13 cellular contexts compared by ENCODE assay signal in genomic region chr5:150303070-150303595, GRCh38. TPM values are rescaled to one million over a fixed set of nuclear protein-coding genes. Genes with fewer than 3 reads are reported as not detected.
DNase-seq lines count a peak whose midpoint lies in the region; TF ChIP-seq lines count a peak whose summit lies in the region.
"Had no signal": no experiment of that assay in that cellular context is flagged by ENCODE, and none has a peak within 500 bp of the region (broad histone marks: within the 10 kb centered on the region; RNA-seq: fewer than 3 reads in every experiment).

No MANE protein-coding gene starts in this region.

- 9% methylated on average over 16 of the region's 16 CpGs for WGBS in HUES64
- 28 to 33% methylated on average over 16 of the region's 16 CpGs for WGBS in lower leg skin, 2 donors
- WGBS in prostate gland = 9% methylated on average over 16 of the region's 16 CpGs

- H3K9me3 ChIP-seq in HUES64 (ENCODE audit: insufficient read depth, low read depth, low read length) = no peaks in the 10 kb centered on the region
- no peaks in the 10 kb centered on the region for H3K9me3 ChIP-seq in tibial artery
- no peaks in the 10 kb centered on the region for H3K9me3 ChIP-seq in prostate gland

- TF ChIP-seq POLR2A in lower leg skin (IDR thresholded peaks at IDR 0.05) = no peak
- TF ChIP-seq POLR2A in prostate gland (IDR thresholded peaks at IDR 0.05) = no peak

- H3K27ac ChIP-seq in HUES64 (ENCODE audit: low read depth, low read length) (no peak overlapping the region), dorsolateral prefrontal cortex (peak overlapping the region in 26 of 59 donors; percentile 1 to 78 (median 56)), tibial artery (no peak overlapping the region), prostate gland (peak overlapping the region in 1 of 2 donors; percentile 60)

- no peak for TF ChIP-seq CTCF in dorsolateral prefrontal cortex (IDR thresholded peaks at IDR 0.05 in 54 of 56, conservative IDR thresholded peaks at IDR 0.05 in 2 of 56; ENCODE audit: low read depth in 1 of 56, partially characterized antibody in 56 of 56)
- no peak for TF ChIP-seq CTCF in tibial artery (IDR thresholded peaks at IDR 0.05)
- TF ChIP-seq CTCF in lower leg skin (IDR thresholded peaks at IDR 0.05) = no peak
- TF ChIP-seq CTCF in prostate gland (IDR thresholded peaks at IDR 0.05) = no peak

- H3K4me1 ChIP-seq in HUES64 (ENCODE audit: insufficient read depth, low read length) (peaks cover 41% of the 10 kb centered on the region), tibial artery (peaks cover 0 to 17% (median 14%) of the 10 kb centered on the region in 4 donors), prostate gland (replicated peaks) (peaks cover 6% of the 10 kb centered on the region)

- H3K36me3 ChIP-seq in HUES64 (ENCODE audit: insufficient read depth, low read length) (no peaks in the 10 kb centered on the region), tibial artery (no peaks in the 10 kb centered on the region), prostate gland (no peaks in the 10 kb centered on the region)

- peak overlapping the region; percentile 68 for H3K4me3 ChIP-seq in HUES64 (ENCODE audit: low read length)
- peak overlapping the region in 37 of 59 donors; percentile 7 to 51 (median 37) for H3K4me3 ChIP-seq in dorsolateral prefrontal cortex
- peak overlapping the region; percentile 44 to 48 for H3K4me3 ChIP-seq in tibial artery
- no peak overlapping the region for H3K4me3 ChIP-seq in lower leg skin (ENCODE audit: low read depth, poor library complexity, severe bottlenecking)
- no peak overlapping the region for H3K4me3 ChIP-seq in prostate gland

- no peak for DNase-seq in dorsolateral prefrontal cortex
- DNase-seq in mesenteric fat pad (ENCODE audit: low spot score) = peak; percentile 67
- DNase-seq in tibial artery = no peak
- DNase-seq in NCI-H526 treated with DMSO at 0.1 percent for 48 hours (lab: John Stamatoyannopoulos, UW) = no peak
- DNase-seq in NOMO-1 treated with DMSO at 0.1 percent for 48 hours (lab: John Stamatoyannopoulos, UW; ENCODE audit: unreplicated experiment) = no peak
- DNase-seq in lower leg skin (ENCODE audit: low spot score in 2 of 2) = no peak
- no peak for DNase-seq in prostate gland (ENCODE audit: low spot score)
- DNase-seq: activated CD4-positive, alpha-beta T cell treated with anti-CD3 and anti-CD28 coated beads for 36 hours; effector memory CD4-positive, alpha-beta T cell; Kasumi-1; SIG-M5 had no signal

- intact Hi-C loops in dorsolateral prefrontal cortex (cut with DNase I) (loop anchor here in 1 of 2 donors (5.0 kb wide), 1 partner anchor 44 kb away; no protein-coding TSS in a partner anchor), tibial artery (cut with DNase I; ENCODE audit: low total_unique reads) (no loop called here), lower leg skin (cut with DNase I; ENCODE audit: low total_unique reads) (no loop called here), prostate gland (cut with DNase I) (loop anchor here (5.0 kb wide), 1 partner anchor 49 kb away; no protein-coding TSS in a partner anchor)

- peaks cover 13% of the 10 kb centered on the region for H3K27me3 ChIP-seq in HUES64 (ENCODE audit: insufficient read depth, low read length)
- peaks cover 0 to 7% (median 0%) of the 10 kb centered on the region in 45 donors for H3K27me3 ChIP-seq in dorsolateral prefrontal cortex
- H3K27me3 ChIP-seq in tibial artery = no peaks in the 10 kb centered on the region
- no peaks in the 10 kb centered on the region for H3K27me3 ChIP-seq in prostate gland (replicated peaks; ENCODE audit: insufficient read depth)

- H3K9ac ChIP-seq in HUES64 (ENCODE audit: low read depth, low read length) = no peak overlapping the region

RNA-seq across cellular contexts. Expression of gene ARSI, which starts 0.4 kb away (rescaled TPM):
- 1.9 TPM for polyA plus RNA-seq in HUES64 (2013, experiment 1 of 2)
- 1.7 TPM for polyA plus RNA-seq in HUES64 (2013, experiment 2 of 2)
- total RNA-seq in dorsolateral prefrontal cortex (1 to 10 TPM in 112 of 120 experiments, under 1 TPM in 8; 0.35 to 9.0 (median 2.2) TPM), mesenteric fat pad (0.58 TPM), lower leg skin (1 to 10 TPM; 1.6 to 4.5 (median 2.6) TPM), prostate gland (1 to 10 TPM; 1.5 to 1.6 TPM)
- total RNA-seq: activated CD4-positive, alpha-beta T cell treated with anti-CD3 and anti-CD28 coated beads for 36 hours; progenitor cell of endocrine pancreas had no signal

RNA-seq across cellular contexts. Expression of gene CAMK2A, which starts 13.6 kb away (rescaled TPM):
- polyA plus RNA-seq in HUES64 (2013, experiment 1 of 2) = 0.20 TPM
- polyA plus RNA-seq in HUES64 (2013, experiment 2 of 2) = 0.51 TPM
- total RNA-seq in dorsolateral prefrontal cortex = 1,000 to 10,000 TPM in 71 of 120 experiments, 100 to 1,000 TPM in 49; 264 to 1,671 (median 1,064) TPM
- total RNA-seq in mesenteric fat pad = not detected
- total RNA-seq in lower leg skin = under 1 TPM in 1 of 4 donors, not detected in 3; 0.23 TPM
- 1 to 10 TPM in 1 of 2 donors, under 1 TPM in 1; 0.50 to 1.0 TPM for total RNA-seq in prostate gland
- total RNA-seq: activated CD4-positive, alpha-beta T cell treated with anti-CD3 and anti-CD28 coated beads for 36 hours; progenitor cell of endocrine pancreas had no signal

RNA-seq across cellular contexts. Expression of gene TCOF1, which starts 54.4 kb away (rescaled TPM):
- polyA plus RNA-seq in HUES64 (2013, experiment 1 of 2) = 77.4 TPM
- 73.4 TPM for polyA plus RNA-seq in HUES64 (2013, experiment 2 of 2)
- total RNA-seq in dorsolateral prefrontal cortex = 10 to 100 TPM; 26.4 to 51.1 (median 35.9) TPM
- total RNA-seq in mesenteric fat pad = 26.1 TPM
- 10 to 100 TPM; 30.6 to 35.0 (median 32.2) TPM for total RNA-seq in lower leg skin
- total RNA-seq in prostate gland = 10 to 100 TPM; 28.9 to 58.3 TPM

Comparison
In these comparisons a context has a peak if more than half of its experiments do, and no peak if none do; other contexts are left out.
1. H3K4me3 ChIP-seq: peak in HUES64 (single experiment), dorsolateral prefrontal cortex (37 of 59) and tibial artery (2 of 2); none in lower leg skin (single experiment) and prostate gland (0 of 2).
2. RNA of gene CAMK2A, which starts 13.6 kb away (total RNA-seq): 264 to 1,671 TPM in dorsolateral prefrontal cortex; 0.50 to 1.0 TPM in prostate gland, not detected in mesenteric fat pad (single experiment) and 0.23 TPM in lower leg skin; every median in the first group is over 100 times any median in the second.